Comparison of ENCODE assay signal across 26 cellular contexts in genomic region chr5:36200513-36200912, GRCh38. TPM values are rescaled to one million over a fixed set of nuclear protein-coding genes. Genes with fewer than 3 reads are reported as not detected.
DNase-seq lines count a peak whose midpoint lies in the region; ATAC-seq, FAIRE-seq and TF ChIP-seq lines count a peak whose summit lies in the region.
"Had no signal": no experiment of that assay in that cellular context is flagged by ENCODE, and none has a peak within 500 bp of the region (broad histone marks: within the 10 kb centered on the region; RNA-seq: fewer than 3 reads in every experiment).

No MANE protein-coding gene starts in this region.

- no peak overlapping the region for H3K56ac ChIP-seq in IMR-90 (ENCODE audit: extremely low read depth, insufficient read depth, low read length)

- TF ChIP-seq RAD21 in IMR-90 (IDR thresholded peaks at IDR 0.05; ENCODE audit: low read length) (no peak), K562 (CRISPR knock-in tag; conservative IDR thresholded peaks at IDR 0.05 in 1 of 2, IDR thresholded peaks at IDR 0.05 in 1 of 2) (no peak)

- no peak for TF ChIP-seq CTCF in IMR-90 (conservative IDR thresholded peaks at IDR 0.05; ENCODE audit: low read depth, low read length)
- no peak for TF ChIP-seq CTCF in K562 (IDR thresholded peaks at IDR 0.05 in 2 of 3, conservative IDR thresholded peaks at IDR 0.05 in 1 of 3; ENCODE audit: insufficient read depth in 2 of 3, low read depth in 1 of 3, low read length in 3 of 3)

- H2AFZ ChIP-seq in IMR-90 (replicated peaks; ENCODE audit: low read length, poor library complexity) (no peak overlapping the region), K562 (ENCODE audit: low read depth, low read length) (no peak overlapping the region)

- H3K4me3 ChIP-seq in IMR-90 (ENCODE audit: insufficient read depth, low read depth, low read length): no peak overlapping the region
- H3K4me3 ChIP-seq in K562: no peak overlapping the region
- H3K4me3 ChIP-seq: body of pancreas, esophagus muscularis mucosa, psoas muscle, transverse colon had no signal

- no peak overlapping the region for H4K91ac ChIP-seq in IMR-90 (ENCODE audit: insufficient read depth, low read depth, low read length)

- no peak for TF ChIP-seq POLR2A in IMR-90 (IDR thresholded peaks at IDR 0.05; ENCODE audit: low read depth, low read length)
- TF ChIP-seq POLR2A in K562 (conservative IDR thresholded peaks at IDR 0.05): no peak

- H3K23ac ChIP-seq in IMR-90 (ENCODE audit: low read depth, low read length): no peak overlapping the region; the same call in 1 of the 2 replicates

- 0 out of 4 replicates have a peak overlapping the region, but pooled peaks of 1 of the 2 experiments have one; percentile 24 for H4K8ac ChIP-seq in IMR-90 (ENCODE audit: low read depth in 2 of 2, low read length in 2 of 2)

- H3K4me2 ChIP-seq in IMR-90 (ENCODE audit: low read depth, low read length) (no peak overlapping the region), K562 (ENCODE audit: insufficient read depth, low read length) (no peak overlapping the region)

- H4K5ac ChIP-seq in IMR-90 (ENCODE audit: low read depth, low read length): no peak overlapping the region

- no peak overlapping the region for H3K9ac ChIP-seq in IMR-90 (ENCODE audit: low read depth, low read length)
- no peak overlapping the region for H3K9ac ChIP-seq in K562 (ENCODE audit: insufficient read depth in 1 of 2, low read depth in 2 of 2, low read length in 2 of 2)

- H3K79me1 ChIP-seq in IMR-90 (ENCODE audit: low read depth in 1 of 2, low read length in 2 of 2): no peaks in the 10 kb centered on the region

- H3K9me3 ChIP-seq in IMR-90 (ENCODE audit: control insufficient read depth, insufficient read depth, low read length): no peaks in the 10 kb centered on the region
- no peaks in the 10 kb centered on the region for H3K9me3 ChIP-seq in K562 (replicated peaks; ENCODE audit: control insufficient read depth, insufficient read depth, low read depth, low read length)
- H3K9me3 ChIP-seq: body of pancreas, esophagus muscularis mucosa, psoas muscle, transverse colon had no signal

- WGBS in IMR-90 (ENCODE audit: extremely low coverage in 2 of 2, insufficient read length in 1 of 2), 2 experiments: no CpG with 5 or more reads among the region's 4 CpGs
- WGBS in K562 (ENCODE audit: insufficient coverage, low coverage, missing lambda C conversion rate): 74% methylated on average over 4 of the region's 4 CpGs

- no peak overlapping the region for H2BK5ac ChIP-seq in IMR-90 (ENCODE audit: low read depth, low read length, poor library complexity, severe bottlenecking)

- BruUV-seq in IMR-90 (replicated peaks; lab: Mats Ljungman, UMichigan) (no TSS peak), K562 (replicated peaks; lab: Mats Ljungman, UMichigan) (no TSS peak)

- H3K27ac ChIP-seq in IMR-90 (ENCODE audit: insufficient read depth, low read length) (no peak overlapping the region), K562 (ENCODE audit: extremely low read depth, low read depth, low read length) (no peak overlapping the region)
- H3K27ac ChIP-seq: body of pancreas, C4-2B, esophagus muscularis mucosa, psoas muscle, transverse colon had no signal

- peaks cover 2% of the 10 kb centered on the region for H3K4me1 ChIP-seq in IMR-90 (ENCODE audit: control insufficient read depth, insufficient read depth, low read length)
- H3K4me1 ChIP-seq in K562 (replicated peaks in 1 of 2; ENCODE audit: control insufficient read depth in 2 of 2, insufficient read depth in 2 of 2, low read length in 2 of 2): no peaks in the 10 kb centered on the region
- H3K4me1 ChIP-seq: body of pancreas, psoas muscle, transverse colon had no signal

- no peak overlapping the region for H3K18ac ChIP-seq in IMR-90 (ENCODE audit: low read depth, low read length)

- H3K27me3 ChIP-seq in IMR-90 (ENCODE audit: control insufficient read depth, insufficient read depth, low read length) (no peaks in the 10 kb centered on the region), K562 (ENCODE audit: control insufficient read depth in 2 of 2, insufficient read depth in 2 of 2, low read length in 2 of 2) (no peaks in the 10 kb centered on the region)
- H3K27me3 ChIP-seq: body of pancreas, esophagus muscularis mucosa, transverse colon had no signal

- no peak overlapping the region for H3K4ac ChIP-seq in IMR-90 (ENCODE audit: low read depth, low read length)

- POLR2A ChIA-PET in IMR-90 (lab: Charles Lee; ENCODE audit: unreplicated experiment) (no interaction called here), K562 (lab: Yijun Ruan, JAX) (no interaction called here)

- H3K36me3 ChIP-seq in IMR-90 (ENCODE audit: control insufficient read depth, insufficient read depth, low read length) (peaks cover 8% of the 10 kb centered on the region), K562 (ENCODE audit: control insufficient read depth, insufficient read depth, low read length) (peaks cover 70% of the 10 kb centered on the region; the same call in 2 of the 3 replicates)

- no peak overlapping the region for H2AK5ac ChIP-seq in IMR-90 (ENCODE audit: low read depth, low read length)

- no peak overlapping the region for H2BK15ac ChIP-seq in IMR-90 (ENCODE audit: low read depth, low read length)

- no peak overlapping the region for H2AK9ac ChIP-seq in IMR-90 (replicated peaks; ENCODE audit: low read depth, low read length, poor library complexity)

- no peak overlapping the region for H2BK20ac ChIP-seq in IMR-90 (ENCODE audit: low read depth, low read length)

- 0 out of 2 replicates have a peak overlapping the region, but pooled peaks have one; percentile 48 for H3K14ac ChIP-seq in IMR-90 (replicated peaks; ENCODE audit: low read depth, low read length)

- DNase-seq in A172 (ENCODE audit: low spot score) (peak; percentile 51), IMR-90 (peak; percentile 55), K562 (ENCODE audit: extremely low read depth in 1 of 4, low spot score in 3 of 4) (peak in 2 of 4 experiments; percentile 11 to 22), glomerular visceral epithelial cell (ENCODE audit: extremely low spot score) (peak; percentile 36), amniotic stem cell (lab: John Stamatoyannopoulos, UW) (no peak), COLO668 (lab: John Stamatoyannopoulos, UW; ENCODE audit: unreplicated experiment) (no peak), DMS 273 treated with DMSO at 0.1 percent for 48 hours (lab: John Stamatoyannopoulos, UW) (no peak)
- DNase-seq in stimulated activated CD4-positive, alpha-beta T cell treated with anti-CD3 and anti-CD28 coated beads, Interleukin-4, amount 100 ng/mL, for 1 hour: no peak
- DNase-seq: activated B cell treated with CpG ODN at 0.5 μM for 24 hours; activated CD8-positive, alpha-beta T cell treated with anti-CD3 and anti-CD28 coated beads for 36 hours; activated naive CD4-positive, alpha-beta T cell treated with anti-CD3 and anti-CD28 coated beads, Interleukin-2, amount 50 U/mL, for 16 hours; activated T-cell treated with anti-CD3 and anti-CD28 coated beads, Interleukin-2, amount 50 U/mL, for 24 hours; body of pancreas; DMS153; kidney glomerular epithelial cell; mesenchymal stem cell; NCI-H2081 treated with DMSO at 0.1 percent for 48 hours; NCI-H524; nephron progenitor cell; psoas muscle; stimulated activated naive CD8-positive, alpha-beta T cell treated with anti-CD3 and anti-CD28 coated beads, Interleukin-15, Interleukin-2, amounts not matched to agents 100 U/mL and 50 U/mL, for 24 hours; T-helper 2 cell; transverse colon had no signal

- no peaks in the 10 kb centered on the region for H4K20me1 ChIP-seq in IMR-90 (ENCODE audit: insufficient read depth, low read length)
- no peaks in the 10 kb centered on the region for H4K20me1 ChIP-seq in K562 (replicated peaks; ENCODE audit: control insufficient read depth, insufficient read depth, low read length)

- in situ Hi-C loops in IMR-90 (cut with MboI; ENCODE audit: low sequenced_read_pairs) (no loop called here), K562 (cut with MboI) (no loop called here)

- dilution Hi-C loops in IMR-90 (cut with HindIII; ENCODE audit: low sequenced_read_pairs, unreplicated experiment): no loop called here

- no peak overlapping the region for H2BK120ac ChIP-seq in IMR-90 (ENCODE audit: low read depth, low read length)

- intact Hi-C loops in IMR-90 (cut with micrococcal nuclease) (no loop called here), K562 (cut with micrococcal nuclease) (no loop called here)

- ATAC-seq in IMR-90 (ENCODE audit: low read depth): no peak
- no peak for ATAC-seq in K562
- ATAC-seq: activated CD8-positive, alpha-beta T cell treated with anti-CD3 and anti-CD28 coated beads for 36 hours; body of pancreas; psoas muscle; stimulated activated naive CD8-positive, alpha-beta T cell treated with anti-CD3 and anti-CD28 coated beads, Interleukin-15, Interleukin-2, amounts not matched to agents 100 U/mL and 50 U/mL, for 24 hours had no signal

- FAIRE-seq in K562 (lab: Jason Lieb, UNC): peak; percentile 58
- FAIRE-seq: A204.1 had no signal

- CTCF ChIA-PET in IMR-90 (lab: Yijun Ruan, JAX) (interaction anchor here (1.2 kb wide), 1 partner anchor 65 kb away, joined by 3 read pairs; no protein-coding TSS in a partner anchor), K562 (lab: Yijun Ruan, JAX; ENCODE audit: low intra/inter-chr PET ratio) (no interaction called here)

- H3K79me2 ChIP-seq in K562 (ENCODE audit: control insufficient read depth, insufficient read depth, low read length): no peaks in the 10 kb centered on the region

- TF ChIP-seq EP300 in K562 (IDR thresholded peaks at IDR 0.05; ENCODE audit: low read length): no peak

- H3K9me1 ChIP-seq in IMR-90 (ENCODE audit: insufficient read depth, low read length): no peaks in the 10 kb centered on the region
- no peaks in the 10 kb centered on the region for H3K9me1 ChIP-seq in K562 (ENCODE audit: control insufficient read depth, insufficient read depth, low read length)

RNA-seq across cellular contexts. Expression of gene NADK2, which starts 41.2 kb away (rescaled TPM):
- total RNA-seq in A172 (2014; rRNA removed; shearing (Covaris generic)): 35.5 and 42.4 TPM in 2 replicates
- total RNA-seq in IMR-90 (2012; rRNA removed) (17.4 and 21.1 TPM in 2 replicates), K562 (2014; rRNA removed) (24.0 and 27.6 TPM in 2 replicates), K562 (2014; rRNA removed; fragmentation: Illumina TruSeq; extraction: Trizol) (41.0 and 48.1 TPM in 2 replicates), K562 (2015; rRNA removed; fragmentation: Illumina TruSeq; extraction: Trizol) (33.0 and 36.0 TPM in 2 replicates), K562 (2021) (31.8 and 34.6 TPM in 2 replicates)
- polyA plus RNA-seq in IMR-90 (2012; rRNA removed) (6.0 and 7.4 TPM in 2 replicates), K562 (2011; rRNA removed) (24.7 and 30.3 TPM in 2 replicates), K562 (2014; fragmentation: Illumina TruSeq; extraction: Trizol) (21.0 and 21.9 TPM in 2 replicates), K562 (2014; fragmentation: Nextera tagmentation; extraction: Ambion mirVana) (10 to 100 TPM; 10.6 to 11.0 TPM), K562 (2014; rRNA removed) (20.6 and 21.8 TPM in 2 replicates)
- polyA plus RNA-seq in IMR-90 (2012; cell fraction: cytosol; rRNA removed): 1.9 and 3.1 TPM in 2 replicates
- polyA plus RNA-seq in IMR-90 (2012; cell fraction: nucleus; rRNA removed; ENCODE audit: low replicate concordance): 2.3 and 6.4 TPM in 2 replicates
- 10.2 and 22.5 TPM in 2 replicates for total RNA-seq in K562 (2011; cell fraction: chromatin; rRNA removed; ENCODE audit: low replicate concordance)
- total RNA-seq in K562 (2011; cell fraction: nucleolus; rRNA removed): 2.8 and 3.6 TPM in 2 replicates
- total RNA-seq in K562 (2011; cell fraction: nucleoplasm; rRNA removed): 7.4 and 10.6 TPM in 2 replicates
- polyA plus RNA-seq in K562 (2011; cell fraction: cytosol; rRNA removed): 7.3 and 11.9 TPM in 2 replicates
- 10.3 and 12.2 TPM in 2 replicates for polyA plus RNA-seq in K562 (2011; cell fraction: nucleus; rRNA removed)
- 21.0 and 23.2 TPM in 2 replicates for polyA plus RNA-seq in K562 (2012)
- 63.5 and 63.6 TPM in 2 replicates for polyA minus RNA-seq in K562 (2011; rRNA and poly(A)+ RNA removed)
- 20.7 and 21.1 TPM in 2 replicates for polyA minus RNA-seq in K562 (2011; cell fraction: cytosol; rRNA and poly(A)+ RNA removed)
- 7.0 and 13.9 TPM in 2 replicates for polyA minus RNA-seq in K562 (2011; cell fraction: nucleus; rRNA and poly(A)+ RNA removed)

RNA-seq across cellular contexts. Expression of gene SKP2, which starts 48.6 kb away (rescaled TPM):
- total RNA-seq in A172 (2014; rRNA removed; shearing (Covaris generic)): 52.8 and 68.9 TPM in 2 replicates
- total RNA-seq in IMR-90 (2012; rRNA removed): 72.5 and 92.1 TPM in 2 replicates
- polyA plus RNA-seq in IMR-90 (2012; rRNA removed): 19.9 and 23.3 TPM in 2 replicates
- polyA plus RNA-seq in IMR-90 (2012; cell fraction: cytosol; rRNA removed): 9.6 and 17.9 TPM in 2 replicates
- polyA plus RNA-seq in IMR-90 (2012; cell fraction: nucleus; rRNA removed; ENCODE audit: low replicate concordance): 8.1 and 18.7 TPM in 2 replicates
- total RNA-seq in K562 (2011; cell fraction: chromatin; rRNA removed; ENCODE audit: low replicate concordance): 28.4 and 31.8 TPM in 2 replicates
- 24.7 and 27.8 TPM in 2 replicates for total RNA-seq in K562 (2011; cell fraction: nucleolus; rRNA removed)
- 25.7 and 27.4 TPM in 2 replicates for total RNA-seq in K562 (2011; cell fraction: nucleoplasm; rRNA removed)
- 48.4 and 65.3 TPM in 2 replicates for total RNA-seq in K562 (2014; rRNA removed)
- 77.3 and 80.8 TPM in 2 replicates for total RNA-seq in K562 (2014; rRNA removed; fragmentation: Illumina TruSeq; extraction: Trizol)
- 91.4 and 97.5 TPM in 2 replicates for total RNA-seq in K562 (2015; rRNA removed; fragmentation: Illumina TruSeq; extraction: Trizol)
- 88.6 and 103 TPM in 2 replicates for total RNA-seq in K562 (2021)
- 81.4 and 84.4 TPM in 2 replicates for polyA plus RNA-seq in K562 (2011; rRNA removed)
- polyA plus RNA-seq in K562 (2011; cell fraction: cytosol; rRNA removed): 56.2 and 87.8 TPM in 2 replicates
- polyA plus RNA-seq in K562 (2011; cell fraction: nucleus; rRNA removed): 56.6 and 58.2 TPM in 2 replicates
- 36.2 and 50.9 TPM in 2 replicates for polyA plus RNA-seq in K562 (2012)
- polyA plus RNA-seq in K562 (2014; fragmentation: Illumina TruSeq; extraction: Trizol): 62.3 and 85.4 TPM in 2 replicates
- 10 to 100 TPM; 30.0 to 48.3 TPM for polyA plus RNA-seq in K562 (2014; fragmentation: Nextera tagmentation; extraction: Ambion mirVana)
- polyA plus RNA-seq in K562 (2014; rRNA removed): 54.1 and 60.6 TPM in 2 replicates
- 97.0 and 97.2 TPM in 2 replicates for polyA minus RNA-seq in K562 (2011; rRNA and poly(A)+ RNA removed)
- polyA minus RNA-seq in K562 (2011; cell fraction: cytosol; rRNA and poly(A)+ RNA removed): 64.3 and 65.9 TPM in 2 replicates
- polyA minus RNA-seq in K562 (2011; cell fraction: nucleus; rRNA and poly(A)+ RNA removed): 31.9 and 65.2 TPM in 2 replicates

RNA-seq across cellular contexts. Expression of gene LMBRD2, which starts 48.8 kb away (rescaled TPM):
- 14.7 and 15.5 TPM in 2 replicates for total RNA-seq in A172 (2014; rRNA removed; shearing (Covaris generic))
- total RNA-seq in IMR-90 (2012; rRNA removed) (5.2 and 11.4 TPM in 2 replicates), K562 (2014; rRNA removed) (10.9 and 24.2 TPM in 2 replicates), K562 (2014; rRNA removed; fragmentation: Illumina TruSeq; extraction: Trizol) (13.4 and 18.0 TPM in 2 replicates), K562 (2015; rRNA removed; fragmentation: Illumina TruSeq; extraction: Trizol) (10.5 and 11.8 TPM in 2 replicates), K562 (2021) (9.7 and 10.1 TPM in 2 replicates)
- polyA plus RNA-seq in IMR-90 (2012; rRNA removed) (1.3 and 1.8 TPM in 2 replicates), K562 (2011; rRNA removed) (11.7 and 13.3 TPM in 2 replicates), K562 (2014; fragmentation: Illumina TruSeq; extraction: Trizol) (6.6 and 10.3 TPM in 2 replicates), K562 (2014; fragmentation: Nextera tagmentation; extraction: Ambion mirVana) (1 to 10 TPM; 2.1 to 3.3 TPM), K562 (2014; rRNA removed) (7.5 and 10.6 TPM in 2 replicates)
- 0.19 and 0.26 TPM in 2 replicates for polyA plus RNA-seq in IMR-90 (2012; cell fraction: cytosol; rRNA removed)
- polyA plus RNA-seq in IMR-90 (2012; cell fraction: nucleus; rRNA removed; ENCODE audit: low replicate concordance): 0.30 and 2.2 TPM in 2 replicates
- total RNA-seq in K562 (2011; cell fraction: chromatin; rRNA removed; ENCODE audit: low replicate concordance): 10.5 and 36.3 TPM in 2 replicates
- total RNA-seq in K562 (2011; cell fraction: nucleolus; rRNA removed): 7.8 and 10.5 TPM in 2 replicates
- total RNA-seq in K562 (2011; cell fraction: nucleoplasm; rRNA removed): 14.8 and 27.5 TPM in 2 replicates
- 1.9 and 4.1 TPM in 2 replicates for polyA plus RNA-seq in K562 (2011; cell fraction: cytosol; rRNA removed)
- polyA plus RNA-seq in K562 (2011; cell fraction: nucleus; rRNA removed): 12.0 and 17.9 TPM in 2 replicates
- 6.1 and 9.3 TPM in 2 replicates for polyA plus RNA-seq in K562 (2012)
- polyA minus RNA-seq in K562 (2011; rRNA and poly(A)+ RNA removed): 26.5 and 26.7 TPM in 2 replicates
- polyA minus RNA-seq in K562 (2011; cell fraction: cytosol; rRNA and poly(A)+ RNA removed): 9.6 and 16.6 TPM in 2 replicates
- 14.5 and 26.4 TPM in 2 replicates for polyA minus RNA-seq in K562 (2011; cell fraction: nucleus; rRNA and poly(A)+ RNA removed)

Comparison
In these comparisons a context has a peak if more than half of its experiments do, and no peak if none do; other contexts are left out.
1. DNase-seq: peak in A172 (single experiment), IMR-90 (single experiment) and glomerular visceral epithelial cell (single experiment); none in amniotic stem cell (single experiment), COLO668 (single experiment), stimulated activated CD4-positive, alpha-beta T cell treated with anti-CD3 and anti-CD28 coated beads, Interleukin-4, amount 100 ng/mL, for 1 hour (single experiment) and DMS 273 treated with DMSO at 0.1 percent for 48 hours (single experiment).